ENCODE assay signal across 37 cellular contexts in genomic region chr5:170345971-170346370, GRCh38. TPM values are rescaled to one million over a fixed set of nuclear protein-coding genes. Genes with fewer than 3 reads are reported as not detected.
"Had no signal": no experiment of that assay in that cellular context is flagged by ENCODE, and none has a peak within 500 bp of the region (broad histone marks: within the 10 kb centered on the region; RNA-seq: fewer than 3 reads in every experiment).

No MANE protein-coding gene starts in this region.

- H3K9ac ChIP-seq: SK-N-SH had no signal

- H3K4me1 ChIP-seq: Peyer's patch, SJSA1 had no signal

- H3K27ac Mint-ChIP-seq: activated CD4-positive, alpha-beta T cell treated with anti-CD3 and anti-CD28 coated beads for 36 hours; activated CD4-positive, alpha-beta T cell treated with anti-CD3 and anti-CD28 coated beads, Interleukin-2, amount 10 ng/mL, durations not matched to agents 7 days and 5 days; activated CD8-positive, alpha-beta T cell treated with anti-CD3 and anti-CD28 coated beads, Interleukin-2, amount 10 ng/mL, durations not matched to agents 7 days and 5 days; activated naive CD4-positive, alpha-beta T cell treated with anti-CD3 and anti-CD28 coated beads, Interleukin-2, amount 50 U/mL, for 24 hours; activated naive CD8-positive, alpha-beta T cell treated with anti-CD3 and anti-CD28 coated beads, Interleukin-2, amount 50 U/mL, for 24 hours; activated T-cell treated with anti-CD3 and anti-CD28 coated beads, Interleukin-2, amount 50 U/mL, for 24 hours; activated T-helper 2 cell treated with anti-CD3 and anti-CD28 coated beads, Interferon-gamma antibody, Interleukin-2, Interleukin-4, amounts not matched to agents 10 μg/mL and 5 μg/mL and 100 μg/mL, durations not matched to agents 14 hours and 24 hours and 36 hours; brain; T-helper 1 cell treated with Interleukin-12 subunit alpha and Interleukin-12 subunit beta and Interleukin-4 antibody, amounts not matched to agents 30 μg/mL and 1 μg/mL, for 36 hours; T-helper 2 cell treated with Interferon-gamma antibody and Interleukin-4, amounts not matched to agents 5 μg/mL and 100 μg/mL, for 36 hours; WTC11 had no signal

- H3K27me3 ChIP-seq: Peyer's patch had no signal

- H3K4me2 ChIP-seq: SK-N-SH had no signal

- H3K4me3 Mint-ChIP-seq: activated CD4-positive, alpha-beta T cell treated with anti-CD3 and anti-CD28 coated beads for 36 hours; activated CD4-positive, alpha-beta T cell treated with anti-CD3 and anti-CD28 coated beads, Interleukin-2, amount 10 ng/mL, durations not matched to agents 7 days and 5 days; activated CD8-positive, alpha-beta T cell treated with anti-CD3 and anti-CD28 coated beads, Interleukin-2, amount 10 ng/mL, durations not matched to agents 7 days and 5 days; activated naive CD4-positive, alpha-beta T cell treated with anti-CD3 and anti-CD28 coated beads, Interleukin-2, amount 50 U/mL, for 24 hours; activated naive CD8-positive, alpha-beta T cell treated with anti-CD3 and anti-CD28 coated beads, Interleukin-2, amount 50 U/mL, for 24 hours; activated T-cell treated with anti-CD3 and anti-CD28 coated beads, Interleukin-2, amount 50 U/mL, for 24 hours; brain; T-helper 1 cell treated with Interleukin-12 subunit alpha and Interleukin-12 subunit beta and Interleukin-4 antibody, amounts not matched to agents 30 μg/mL and 1 μg/mL, for 36 hours; T-helper 2 cell treated with Interferon-gamma antibody and Interleukin-4, amounts not matched to agents 5 μg/mL and 100 μg/mL, for 36 hours; WTC11 had no signal

- DNase-seq: activated CD4-positive, alpha-beta T cell treated with anti-CD3 and anti-CD28 coated beads for 36 hours; activated CD4-positive, alpha-beta T cell treated with anti-CD3 and anti-CD28 coated beads, Interleukin-2, amount 10 ng/mL, durations not matched to agents 7 days and 5 days; activated CD4-positive, alpha-beta T cell treated with anti-CD3 and anti-CD28 coated beads, Interleukin-2, amount 50 U/mL, for 48 hours; activated CD8-positive, alpha-beta T cell treated with anti-CD3 and anti-CD28 coated beads, Interleukin-2, amount 10 ng/mL, durations not matched to agents 7 days and 5 days; activated gamma-delta T cell; activated naive CD4-positive, alpha-beta T cell treated with Interleukin-2 at 50 U/mL for 16 hours; activated naive CD8-positive, alpha-beta T cell treated with anti-CD3 and anti-CD28 coated beads, Interleukin-2, amount 50 U/mL, for 24 hours; anterior cingulate cortex; central memory CD4-positive, alpha-beta T cell; MM.1S; NCI-H1092 treated with DMSO at 0.1 percent for 48 hours; NCI-H1417; NCI-H146; NCI-H187; NCI-H2029 treated with DMSO at 0.1 percent for 48 hours; NCI-H2107; NCI-H2171 treated with DMSO at 0.1 percent for 48 hours; NCI-H2227 treated with DMSO at 0.1 percent for 48 hours; NCI-H446; NCI-H510A treated with DMSO at 0.1 percent for 48 hours; NCI-H526 treated with DMSO at 0.1 percent for 48 hours; NCI-H774; PC-3; Peyer's patch; RPMI8226; SHP77 treated with DMSO at 0.1 percent for 48 hours; SK-N-SH had no signal

- H3K36me3 Mint-ChIP-seq: activated naive CD4-positive, alpha-beta T cell treated with anti-CD3 and anti-CD28 coated beads, Interleukin-2, amount 50 U/mL, for 24 hours; brain had no signal

- H3K9me3 ChIP-seq: Peyer's patch, SJSA1, SK-N-SH had no signal

- H3K9me3 Mint-ChIP-seq: activated CD4-positive, alpha-beta T cell treated with anti-CD3 and anti-CD28 coated beads, Interleukin-2, amount 10 ng/mL, durations not matched to agents 7 days and 5 days; activated naive CD4-positive, alpha-beta T cell treated with anti-CD3 and anti-CD28 coated beads, Interleukin-2, amount 50 U/mL, for 24 hours; activated naive CD8-positive, alpha-beta T cell treated with anti-CD3 and anti-CD28 coated beads, Interleukin-2, amount 50 U/mL, for 24 hours; activated T-cell treated with anti-CD3 and anti-CD28 coated beads, Interleukin-2, amount 50 U/mL, for 24 hours; activated T-helper 2 cell treated with anti-CD3 and anti-CD28 coated beads, Interferon-gamma antibody, Interleukin-2, Interleukin-4, amounts not matched to agents 10 μg/mL and 5 μg/mL and 100 μg/mL, durations not matched to agents 14 hours and 24 hours and 36 hours; T-helper 1 cell treated with Interleukin-12 subunit alpha and Interleukin-12 subunit beta and Interleukin-4 antibody, amounts not matched to agents 30 μg/mL and 1 μg/mL, for 36 hours; T-helper 2 cell treated with Interferon-gamma antibody and Interleukin-4, amounts not matched to agents 5 μg/mL and 100 μg/mL, for 36 hours had no signal

- H3K4me1 Mint-ChIP-seq: activated CD4-positive, alpha-beta T cell treated with anti-CD3 and anti-CD28 coated beads for 36 hours; activated CD4-positive, alpha-beta T cell treated with anti-CD3 and anti-CD28 coated beads, Interleukin-2, amount 10 ng/mL, durations not matched to agents 7 days and 5 days; activated naive CD4-positive, alpha-beta T cell treated with anti-CD3 and anti-CD28 coated beads, Interleukin-2, amount 50 U/mL, for 24 hours had no signal

- H3K4me3 ChIP-seq: Peyer's patch, SJSA1 had no signal

- ATAC-seq: activated CD4-positive, alpha-beta T cell treated with anti-CD3 and anti-CD28 coated beads for 36 hours; activated CD4-positive, CD25-positive, alpha-beta regulatory T cell treated with anti-CD3 and anti-CD28 coated beads, Interleukin-2, amount 50 U/mL, for 24 hours; activated CD8-positive, alpha-beta T cell treated with anti-CD3 and anti-CD28 coated beads, Interleukin-2, amount 10 ng/mL, durations not matched to agents 7 days and 5 days; activated naive CD8-positive, alpha-beta T cell treated with anti-CD3 and anti-CD28 coated beads, Interleukin-2, amount 50 U/mL, for 24 hours; PC-3 had no signal

- H3K36me3 ChIP-seq: Peyer's patch, SJSA1 had no signal

- H3K27ac ChIP-seq: Peyer's patch, SJSA1 had no signal

RNA-seq across cellular contexts. Expression of gene KCNMB1, which starts 43.2 kb away (rescaled TPM):
- total RNA-seq: activated CD4-positive, alpha-beta T cell treated with anti-CD3 and anti-CD28 coated beads for 36 hours; activated CD4-positive, alpha-beta T cell treated with anti-CD3 and anti-CD28 coated beads, Interleukin-2, amount 10 ng/mL, durations not matched to agents 7 days and 5 days; activated CD8-positive, alpha-beta T cell treated with anti-CD3 and anti-CD28 coated beads, Interleukin-2, amount 10 ng/mL, durations not matched to agents 7 days and 5 days; activated T-helper 2 cell treated with anti-CD3 and anti-CD28 coated beads, Interferon-gamma antibody, Interleukin-2, Interleukin-4, amounts not matched to agents 10 μg/mL and 5 μg/mL and 100 μg/mL, durations not matched to agents 14 hours and 24 hours and 36 hours; LHCN-M2; PC-3 had no signal
- polyA plus RNA-seq: SK-N-SH had no signal

RNA-seq across cellular contexts. Expression of gene LCP2, which starts 48.4 kb away (rescaled TPM):
- total RNA-seq: LHCN-M2, PC-3 had no signal
- polyA plus RNA-seq: SK-N-SH had no signal
